Comparison of ENCODE assay signal across 10 cellular contexts in the genomic region with DNA sequence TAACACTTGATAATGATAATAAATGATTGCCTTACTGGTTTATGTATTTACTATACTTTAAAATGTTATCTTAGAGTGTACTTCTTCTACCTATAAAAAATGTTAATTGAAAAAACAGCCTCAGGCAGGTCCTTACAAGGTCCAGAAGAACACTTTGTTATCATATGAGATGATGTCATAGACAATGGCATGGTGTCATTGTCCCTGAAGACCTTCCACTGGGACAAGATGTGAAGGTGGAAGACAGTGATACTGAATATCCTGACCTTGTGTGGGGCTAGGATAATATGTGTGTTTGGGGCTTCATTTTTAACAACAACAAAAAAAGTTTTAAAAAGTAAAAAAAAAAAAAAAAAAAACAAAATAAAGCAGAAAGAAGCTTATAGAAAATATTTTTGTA.
"Had no signal": no experiment of that assay in that cellular context is flagged by ENCODE, and none has a peak within 500 bp of the region (broad histone marks: within the 10 kb centered on the region; RNA-seq: fewer than 3 reads in every experiment).

No MANE protein-coding gene starts in this region.

- ATAC-seq: HCT116, K562 had no signal

- FAIRE-seq: K562 had no signal

- H3K27ac ChIP-seq: GM23248, HL-60 had no signal

- H3K4me1 ChIP-seq: HAP-1 had no signal

- H3K9ac ChIP-seq: GM23248 had no signal

- H3K9me3 ChIP-seq: HAP-1 had no signal

- H2AFZ ChIP-seq: GM23248 had no signal

- H3K36me3 ChIP-seq: HAP-1 had no signal

- H3K4me3 ChIP-seq: GM23248, HAP-1, K562 had no signal

- DNase-seq: GM23248, GOT3, H7, HFFc6, IMR-90, KG1 had no signal
